20 cellular contexts compared by ENCODE assay signal in the genomic region with DNA sequence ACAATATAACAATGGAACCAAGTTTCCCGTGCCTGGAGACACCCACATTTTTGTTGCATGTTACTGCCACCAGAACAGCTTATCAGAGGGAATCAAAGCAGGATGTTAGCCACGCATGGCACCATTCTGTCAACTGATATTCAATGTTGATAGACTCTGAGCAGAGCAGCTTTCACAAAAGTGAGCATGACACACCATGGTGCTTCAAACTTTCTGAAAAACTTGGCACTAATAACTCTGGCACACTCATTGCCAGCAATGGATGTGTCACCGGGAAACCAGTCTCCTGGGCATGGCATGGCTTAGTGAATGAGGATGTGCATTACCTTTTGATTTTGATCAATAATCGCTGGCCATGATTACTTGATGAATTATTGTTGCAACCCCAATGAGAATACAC.
"Had no signal": no experiment of that assay in that cellular context is flagged by ENCODE, and none has a peak within 500 bp of the region (broad histone marks: within the 10 kb centered on the region; RNA-seq: fewer than 3 reads in every experiment).

No MANE protein-coding gene starts in this region.

- H3K4me2 ChIP-seq: neural progenitor cell had no signal

- H3K4me1 ChIP-seq: neural progenitor cell had no signal

- H3K27ac ChIP-seq: cardiac muscle cell, left lung, neural progenitor cell, tibial artery had no signal

- ATAC-seq: activated CD4-positive, alpha-beta T cell treated with anti-CD3 and anti-CD28 coated beads for 36 hours; left lung; naive thymus-derived CD4-positive, alpha-beta T cell; right cardiac atrium had no signal

- H2AFZ ChIP-seq: neural progenitor cell had no signal

- H3K9ac ChIP-seq: neural progenitor cell had no signal

- H3K9me3 ChIP-seq: gastrocnemius medialis, left lung, tibial artery had no signal

- DNase-seq: activated B cell treated with CpG ODN at 0.5 μM for 24 hours; activated CD4-positive, alpha-beta T cell treated with anti-CD3 and anti-CD28 coated beads for 36 hours; activated CD4-positive, alpha-beta T cell treated with anti-CD3 and anti-CD28 coated beads, Interleukin-2, amount 50 U/mL, for 4 hours; activated naive CD4-positive, alpha-beta T cell treated with anti-CD3 and anti-CD28 coated beads for 36 hours; activated naive CD8-positive, alpha-beta T cell treated with anti-CD3 and anti-CD28 coated beads, Interleukin-2, amount 10 ng/mL, durations not matched to agents 7 days and 5 days; activated T-cell treated with anti-CD3 and anti-CD28 coated beads, Interleukin-2, amount 50 U/mL, for 48 hours; erythroblast; gastrocnemius medialis; hippocampal formation; kidney glomerular epithelial cell; left lung; naive thymus-derived CD4-positive, alpha-beta T cell; right cardiac atrium; stimulated activated CD4-positive, alpha-beta T cell treated with anti-CD3 and anti-CD28 coated beads, Interleukin-12 subunit alpha, Interleukin-12 subunit beta, amount 100 ng/mL, for 4 hours; T-helper 1 cell; T-helper 9 cell; tibial artery had no signal

- H3K4me3 ChIP-seq: cardiac muscle cell, gastrocnemius medialis, left lung, lung, neural progenitor cell, tibial artery had no signal

- H3K27me3 ChIP-seq: cardiac muscle cell, gastrocnemius medialis, left lung, neural progenitor cell, tibial artery had no signal
